ENCODE assay signal across 40 cellular contexts in genomic region chr12:11264501-11264900, GRCh38. TPM values are rescaled to one million over a fixed set of nuclear protein-coding genes. Genes with fewer than 3 reads are reported as not detected.
"Had no signal": no experiment of that assay in that cellular context is flagged by ENCODE, and none has a peak within 500 bp of the region (broad histone marks: within the 10 kb centered on the region; RNA-seq: fewer than 3 reads in every experiment).

No MANE protein-coding gene starts in this region.

- H3K4me1 ChIP-seq: adrenal gland, ascending aorta, body of pancreas, breast epithelium had no signal

- DNase-seq: activated effector memory CD4-positive, alpha-beta T cell treated with anti-CD3 and anti-CD28 coated beads, Interleukin-2, amount 50 U/mL, for 16 hours; activated effector memory CD4-positive, alpha-beta T cell treated with Interleukin-2 at 50 U/mL for 16 hours; activated gamma-delta T cell; activated gamma-delta T cell treated with Interleukin-2 at 50 U/mL for 16 hours; activated naive CD4-positive, alpha-beta T cell; activated naive CD4-positive, alpha-beta T cell treated with anti-CD3 and anti-CD28 coated beads for 36 hours; activated naive CD4-positive, alpha-beta T cell treated with anti-CD3 and anti-CD28 coated beads, Interleukin-2, amount 10 ng/mL, durations not matched to agents 7 days and 5 days; activated naive CD4-positive, alpha-beta T cell treated with anti-CD3 and anti-CD28 coated beads, Interleukin-2, amount 50 U/mL, for 16 hours; activated naive CD4-positive, alpha-beta T cell treated with Interleukin-2 at 50 U/mL for 16 hours; activated naive CD8-positive, alpha-beta T cell treated with anti-CD3 and anti-CD28 coated beads for 36 hours; activated naive CD8-positive, alpha-beta T cell treated with anti-CD3 and anti-CD28 coated beads, Interleukin-2, amount 10 ng/mL, durations not matched to agents 7 days and 5 days; activated naive CD8-positive, alpha-beta T cell treated with anti-CD3 and anti-CD28 coated beads, Interleukin-2, amount 50 U/mL, for 24 hours; activated T-cell treated with anti-CD3 and anti-CD28 coated beads, Interleukin-2, amount 50 U/mL, for 1 hour; activated T-cell treated with anti-CD3 and anti-CD28 coated beads, Interleukin-2, amount 50 U/mL, for 24 hours; activated T-cell treated with anti-CD3 and anti-CD28 coated beads, Interleukin-2, amount 50 U/mL, for 4 hours; activated T-cell treated with anti-CD3 and anti-CD28 coated beads, Interleukin-2, amount 50 U/mL, for 48 hours; activated T-cell treated with anti-CD3 and anti-CD28 coated beads, Interleukin-2, amount 50 U/mL, for 72 hours; adrenal gland; amniotic stem cell; amygdala; anterior cingulate cortex; aorta; body of pancreas; brain microvascular endothelial cell; caudate nucleus; central memory CD4-positive, alpha-beta T cell; cerebellar nuclear complex had no signal

- H3K36me3 ChIP-seq: adrenal gland, ascending aorta, brain microvascular endothelial cell, breast epithelium, cardiac muscle cell had no signal

- H3K27ac ChIP-seq: adrenal gland, ascending aorta, body of pancreas, brain microvascular endothelial cell, breast epithelium, cardiac muscle cell had no signal

- H3K4me3 ChIP-seq: adrenal gland, ascending aorta, body of pancreas, breast epithelium, cardiac muscle cell had no signal

- H3K9me3 ChIP-seq: adrenal gland, body of pancreas had no signal

- H3K27me3 ChIP-seq: adrenal gland, ascending aorta, body of pancreas, brain microvascular endothelial cell, breast epithelium, cardiac muscle cell had no signal

RNA-seq across cellular contexts. Expression of gene PRB3, which starts 5.0 kb away (rescaled TPM):
- total RNA-seq: activated naive CD4-positive, alpha-beta T cell treated with anti-CD3 and anti-CD28 coated beads for 36 hours; activated naive CD4-positive, alpha-beta T cell treated with anti-CD3 and anti-CD28 coated beads, Interleukin-2, amount 50 U/mL, for 72 hours; activated naive CD8-positive, alpha-beta T cell treated with anti-CD3 and anti-CD28 coated beads for 36 hours; activated naive CD8-positive, alpha-beta T cell treated with anti-CD3 and anti-CD28 coated beads, Interleukin-2, amount 10 ng/mL, durations not matched to agents 7 days and 5 days; activated T-cell treated with anti-CD3 and anti-CD28 coated beads, Interleukin-2, amount 50 U/mL, for 4 hours; activated T-cell treated with anti-CD3 and anti-CD28 coated beads, Interleukin-2, amount 50 U/mL, for 72 hours; activated T-helper 1 cell treated with anti-CD3 and anti-CD28 coated beads, Interleukin-12 subunit alpha, Interleukin-12 subunit beta, Interleukin-2, Interleukin-4 antibody, amounts not matched to agents 30 ng/mL and 10 ng/mL and 1 ng/mL, durations not matched to agents 14 hours and 24 hours and 36 hours; activated T-helper 17 cell treated with anti-CD3 and anti-CD28 coated beads, Interleukin-2, amount 50 U/mL, for 72 hours; activated T-helper 2 cell treated with anti-CD3 and anti-CD28 coated beads, Interferon-gamma antibody, Interleukin-2, Interleukin-4, amounts not matched to agents 10 μg/mL and 5 μg/mL and 100 μg/mL, durations not matched to agents 14 hours and 24 hours and 36 hours; adrenal gland; aorta; ascending aorta; astrocyte; body of pancreas; breast epithelium; bronchial epithelial cell; cardiac muscle cell; cardiac septum; cerebellum; chondrocyte had no signal
- polyA plus RNA-seq: adipose tissue, adrenal gland, aorta had no signal

RNA-seq across cellular contexts. Expression of gene PRB4, which starts 45.7 kb away (rescaled TPM):
- total RNA-seq: activated naive CD4-positive, alpha-beta T cell treated with anti-CD3 and anti-CD28 coated beads for 36 hours; activated naive CD4-positive, alpha-beta T cell treated with anti-CD3 and anti-CD28 coated beads, Interleukin-2, amount 50 U/mL, for 72 hours; activated naive CD8-positive, alpha-beta T cell treated with anti-CD3 and anti-CD28 coated beads for 36 hours; activated naive CD8-positive, alpha-beta T cell treated with anti-CD3 and anti-CD28 coated beads, Interleukin-2, amount 10 ng/mL, durations not matched to agents 7 days and 5 days; activated T-cell treated with anti-CD3 and anti-CD28 coated beads, Interleukin-2, amount 50 U/mL, for 4 hours; activated T-cell treated with anti-CD3 and anti-CD28 coated beads, Interleukin-2, amount 50 U/mL, for 72 hours; activated T-helper 1 cell treated with anti-CD3 and anti-CD28 coated beads, Interleukin-12 subunit alpha, Interleukin-12 subunit beta, Interleukin-2, Interleukin-4 antibody, amounts not matched to agents 30 ng/mL and 10 ng/mL and 1 ng/mL, durations not matched to agents 14 hours and 24 hours and 36 hours; activated T-helper 17 cell treated with anti-CD3 and anti-CD28 coated beads, Interleukin-2, amount 50 U/mL, for 72 hours; activated T-helper 2 cell treated with anti-CD3 and anti-CD28 coated beads, Interferon-gamma antibody, Interleukin-2, Interleukin-4, amounts not matched to agents 10 μg/mL and 5 μg/mL and 100 μg/mL, durations not matched to agents 14 hours and 24 hours and 36 hours; adrenal gland; aorta; ascending aorta; astrocyte; body of pancreas; breast epithelium; bronchial epithelial cell; cardiac septum; cerebellum; chondrocyte had no signal
- polyA plus RNA-seq: adipose tissue, adrenal gland, aorta had no signal
